8 cellular contexts compared by ENCODE assay signal in genomic region chr18:23237524-23238151, GRCh38.
DNase-seq lines count a peak whose midpoint lies in the region; ATAC-seq and TF ChIP-seq lines count a peak whose summit lies in the region.

No MANE protein-coding gene starts in this region.

- H3K9me3 Mint-ChIP-seq in activated T-helper 17 cell treated with anti-CD3 and anti-CD28 coated beads, Interleukin-2, amount 50 U/mL, for 72 hours: no peaks in the 10 kb centered on the region

- no peaks in the 10 kb centered on the region for H3K27me3 Mint-ChIP-seq in activated T-helper 17 cell treated with anti-CD3 and anti-CD28 coated beads, Interleukin-2, amount 50 U/mL, for 72 hours

- peak overlapping the region; percentile 72 for H3K4me3 Mint-ChIP-seq in activated T-helper 17 cell treated with anti-CD3 and anti-CD28 coated beads, Interleukin-2, amount 50 U/mL, for 72 hours

- no peaks in the 10 kb centered on the region for H3K36me3 Mint-ChIP-seq in activated T-helper 17 cell treated with anti-CD3 and anti-CD28 coated beads, Interleukin-2, amount 50 U/mL, for 72 hours (ENCODE audit: low read depth)

- no peak; the same call in 1 of the 2 replicates for TF ChIP-seq CTCF in C4-2B (conservative IDR thresholded peaks at IDR 0.05)

- peaks cover 10% of the 10 kb centered on the region for H3K4me1 Mint-ChIP-seq in activated T-helper 17 cell treated with anti-CD3 and anti-CD28 coated beads, Interleukin-2, amount 50 U/mL, for 72 hours

- H3K27ac Mint-ChIP-seq in activated T-helper 17 cell treated with anti-CD3 and anti-CD28 coated beads, Interleukin-2, amount 50 U/mL, for 72 hours: peak overlapping the region; percentile 89

- intact Hi-C loops in head of caudate nucleus (cut with DNase I): no loop called here
- intact Hi-C loops in posterior vena cava (cut with DNase I): no loop called here

- ATAC-seq in GM19452 (IDR thresholded peaks at IDR 0.05; ENCODE audit: unreplicated experiment): peak; percentile 63
- ATAC-seq in HG03558 (IDR thresholded peaks at IDR 0.05; ENCODE audit: extremely low read depth, unreplicated experiment): peak; percentile 53
- peak; percentile 89 for ATAC-seq in activated T-helper 17 cell treated with anti-CD3 and anti-CD28 coated beads, Interleukin-2, amount 50 U/mL, for 72 hours (replicated peaks)

- H3K27ac ChIP-seq in C4-2B: peak overlapping the region; percentile 77

- DNase-seq in head of caudate nucleus (peak in 31 of 42 donors; percentile 9 to 65 (median 36)), posterior vena cava (ENCODE audit: low spot score) (peak; percentile 87), DMS 273 (lab: John Stamatoyannopoulos, UW; ENCODE audit: unreplicated experiment) (no peak), T1000 (lab: John Stamatoyannopoulos, UW) (no peak)

Comparison
In these comparisons a context has a peak if more than half of its experiments do, and no peak if none do; other contexts are left out.
1. DNase-seq: peak in head of caudate nucleus (31 of 42) and posterior vena cava (single experiment); none in DMS 273 (single experiment) and T1000 (single experiment).
2. Peak in every context shown above with its lines, with median percentiles within 50 percentile points of each other: ATAC-seq.